ENCODE assay signal across 11 cellular contexts in genomic region chr10:84291389-84291788, GRCh38. TPM values are rescaled to one million over a fixed set of nuclear protein-coding genes. Genes with fewer than 3 reads are reported as not detected.
A peak's percentile ranks its signal among the peaks of the same experiment; 100 is the strongest.
DNase-seq lines count a peak whose midpoint lies in the region; ATAC-seq and TF ChIP-seq lines count a peak whose summit lies in the region.
"Had no signal": no experiment of that assay in that cellular context is flagged by ENCODE, and none has a peak within 500 bp of the region (broad histone marks: within the 10 kb centered on the region; RNA-seq: fewer than 3 reads in every experiment).

No MANE protein-coding gene starts in this region.

- H3K4me3 ChIP-seq in testis: no peak overlapping the region

- H3K36me3 ChIP-seq in testis (ENCODE audit: low read depth, missing control alignments): no peaks in the 10 kb centered on the region

- peaks cover 2% of the 10 kb centered on the region for H3K27me3 ChIP-seq in foreskin keratinocyte
- H3K27me3 ChIP-seq in testis: no peaks in the 10 kb centered on the region

- H3K9me3 Mint-ChIP-seq in activated naive CD4-positive, alpha-beta T cell treated with anti-CD3 and anti-CD28 coated beads, Interleukin-2, amount 10 ng/mL, durations not matched to agents 7 days and 5 days: no peaks in the 10 kb centered on the region
- H3K9me3 Mint-ChIP-seq: activated T-helper 1 cell treated with anti-CD3 and anti-CD28 coated beads, Interleukin-12 subunit alpha, Interleukin-12 subunit beta, Interleukin-2, Interleukin-4 antibody, amounts not matched to agents 30 ng/mL and 10 ng/mL and 1 ng/mL, durations not matched to agents 14 hours and 24 hours and 36 hours; naive B cell had no signal

- H3K27ac Mint-ChIP-seq in activated naive CD4-positive, alpha-beta T cell treated with anti-CD3 and anti-CD28 coated beads, Interleukin-2, amount 10 ng/mL, durations not matched to agents 7 days and 5 days: no peak overlapping the region
- H3K27ac Mint-ChIP-seq: activated T-helper 1 cell treated with anti-CD3 and anti-CD28 coated beads, Interleukin-12 subunit alpha, Interleukin-12 subunit beta, Interleukin-2, Interleukin-4 antibody, amounts not matched to agents 30 ng/mL and 10 ng/mL and 1 ng/mL, durations not matched to agents 14 hours and 24 hours and 36 hours; naive B cell had no signal

- ATAC-seq in foreskin keratinocyte (peak; percentile 80), HG03469 (IDR thresholded peaks at IDR 0.05; ENCODE audit: unreplicated experiment) (no peak), GM19395 (IDR thresholded peaks at IDR 0.05; ENCODE audit: unreplicated experiment) (no peak), HG02970 (IDR thresholded peaks at IDR 0.05; ENCODE audit: low FRiP score, unreplicated experiment) (no peak)

- H3K4me1 ChIP-seq in foreskin keratinocyte (no peaks in the 10 kb centered on the region), testis (no peaks in the 10 kb centered on the region)

- no peaks in the 10 kb centered on the region for H3K9me3 ChIP-seq in testis

- H3K36me3 Mint-ChIP-seq in activated naive CD4-positive, alpha-beta T cell treated with anti-CD3 and anti-CD28 coated beads, Interleukin-2, amount 10 ng/mL, durations not matched to agents 7 days and 5 days: no peaks in the 10 kb centered on the region
- H3K36me3 Mint-ChIP-seq: naive B cell had no signal

- TF ChIP-seq POLR2A in testis (IDR thresholded peaks at IDR 0.05): no peak

- DNase-seq in activated naive CD4-positive, alpha-beta T cell treated with anti-CD3 and anti-CD28 coated beads, Interleukin-2, amount 10 ng/mL, durations not matched to agents 7 days and 5 days: peak; percentile 34
- DNase-seq in activated naive CD4-positive, alpha-beta T cell treated with Interleukin-2 at 50 U/mL for 16 hours: no peak
- DNase-seq in SW480 (ENCODE audit: low spot score): peak; percentile 14
- DNase-seq in foreskin keratinocyte: peak; percentile 37 to 53
- DNase-seq in testis: peak; percentile 36
- DNase-seq: naive B cell, NCI-H1436 had no signal

- CTCF ChIA-PET in activated naive CD4-positive, alpha-beta T cell treated with anti-CD3 and anti-CD28 coated beads, Interleukin-2, amount 10 ng/mL, durations not matched to agents 7 days and 5 days (lab: Charles Lee): interaction anchor here (1.1 kb wide), 1 partner anchor 18 kb away, joined by 4 read pairs; no protein-coding TSS in a partner anchor

- TF ChIP-seq CTCF in foreskin keratinocyte (conservative IDR thresholded peaks at IDR 0.05) (no peak), testis (IDR thresholded peaks at IDR 0.05) (no peak)

- H3K27ac ChIP-seq in foreskin keratinocyte (no peak overlapping the region), testis (no peak overlapping the region)

- H3K4me1 Mint-ChIP-seq in activated naive CD4-positive, alpha-beta T cell treated with anti-CD3 and anti-CD28 coated beads, Interleukin-2, amount 10 ng/mL, durations not matched to agents 7 days and 5 days: peaks cover 19% of the 10 kb centered on the region
- H3K4me1 Mint-ChIP-seq: naive B cell had no signal

- no peak overlapping the region for H3K4me3 Mint-ChIP-seq in activated naive CD4-positive, alpha-beta T cell treated with anti-CD3 and anti-CD28 coated beads, Interleukin-2, amount 10 ng/mL, durations not matched to agents 7 days and 5 days
- H3K4me3 Mint-ChIP-seq: activated T-helper 1 cell treated with anti-CD3 and anti-CD28 coated beads, Interleukin-12 subunit alpha, Interleukin-12 subunit beta, Interleukin-2, Interleukin-4 antibody, amounts not matched to agents 30 ng/mL and 10 ng/mL and 1 ng/mL, durations not matched to agents 14 hours and 24 hours and 36 hours; naive B cell had no signal

- intact Hi-C loops in testis (cut with DNase I; ENCODE audit: low total_unique reads): no loop called here

- H3K27me3 Mint-ChIP-seq in activated naive CD4-positive, alpha-beta T cell treated with anti-CD3 and anti-CD28 coated beads, Interleukin-2, amount 10 ng/mL, durations not matched to agents 7 days and 5 days: peaks cover 13% of the 10 kb centered on the region

- WGBS in testis, 2 donors: 36 to 44% methylated on average over 1 of the region's 1 CpG

RNA-seq across cellular contexts. Expression of gene CCSER2, which starts 37.0 kb away (rescaled TPM):
- total RNA-seq in foreskin keratinocyte (24.9 and 28.7 TPM in 2 replicates), testis (100 to 1,000 TPM in 1 of 2 donors, 10 to 100 TPM in 1; 65.4 to 148 TPM)
- polyA plus RNA-seq in foreskin keratinocyte (11.1 and 11.8 TPM in 2 replicates), testis (ENCODE audit: insufficient read depth, low read depth, low replicate concordance) (146 TPM)

RNA-seq across cellular contexts. Expression of gene RGR, which starts 46.5 kb away (rescaled TPM):
- total RNA-seq in foreskin keratinocyte (not detected in 2 replicates), testis (1 to 10 TPM; 3.7 to 5.9 TPM)
- polyA plus RNA-seq in foreskin keratinocyte (not detected in 2 replicates), testis (ENCODE audit: insufficient read depth, low read depth, low replicate concordance) (2.2 TPM)
- total RNA-seq: activated T-helper 1 cell treated with anti-CD3 and anti-CD28 coated beads, Interleukin-12 subunit alpha, Interleukin-12 subunit beta, Interleukin-2, Interleukin-4 antibody, amounts not matched to agents 30 ng/mL and 10 ng/mL and 1 ng/mL, durations not matched to agents 14 hours and 24 hours and 36 hours had no signal

RNA-seq across cellular contexts. Expression of gene LRIT1, which starts 50.0 kb away (rescaled TPM):
- total RNA-seq in foreskin keratinocyte (not detected in 2 replicates), testis (1 to 10 TPM; 4.0 to 6.6 TPM)
- polyA plus RNA-seq in foreskin keratinocyte (not detected in 2 replicates), testis (ENCODE audit: insufficient read depth, low read depth, low replicate concordance) (12.8 TPM)
- total RNA-seq: activated T-helper 1 cell treated with anti-CD3 and anti-CD28 coated beads, Interleukin-12 subunit alpha, Interleukin-12 subunit beta, Interleukin-2, Interleukin-4 antibody, amounts not matched to agents 30 ng/mL and 10 ng/mL and 1 ng/mL, durations not matched to agents 14 hours and 24 hours and 36 hours had no signal
